In the genomic region with DNA sequence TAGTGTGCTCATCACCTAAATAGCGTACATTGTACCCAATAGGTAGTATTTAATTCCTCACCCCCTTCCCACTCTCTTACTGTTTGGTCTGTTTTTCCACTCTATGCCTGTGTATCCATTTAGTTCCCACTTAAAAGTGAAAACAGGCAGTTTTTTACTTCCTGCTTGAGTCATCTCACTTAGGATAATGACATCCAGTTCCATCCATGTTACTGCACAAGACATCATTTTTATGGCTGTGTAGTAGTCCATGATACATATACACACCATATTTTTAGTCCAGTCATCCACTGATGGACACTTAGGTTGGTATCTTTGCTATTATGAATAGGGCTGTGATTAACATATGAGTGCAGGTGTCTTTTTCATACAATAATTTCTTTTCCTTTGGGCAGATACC, we compare ENCODE assay signal across 16 cellular contexts. TPM values are rescaled to one million over a fixed set of nuclear protein-coding genes. Genes with fewer than 3 reads are reported as not detected.
A peak's percentile ranks its signal among the peaks of the same experiment; 100 is the strongest.
DNase-seq lines count a peak whose midpoint lies in the region; ATAC-seq and TF ChIP-seq lines count a peak whose summit lies in the region.
"Had no signal": no experiment of that assay in that cellular context is flagged by ENCODE, and none has a peak within 500 bp of the region (broad histone marks: within the 10 kb centered on the region; RNA-seq: fewer than 3 reads in every experiment).

No MANE protein-coding gene starts in this region.

- H2AFZ ChIP-seq in SU-DHL-6 (ENCODE audit: low read depth, low read length, severe bottlenecking): no peak overlapping the region
- H2AFZ ChIP-seq: parathyroid adenoma had no signal

- intact Hi-C loops in activated naive CD4-positive, alpha-beta T cell treated with anti-CD3 and anti-CD28 coated beads for 36 hours (cut with micrococcal nuclease): loop anchor here (5.0 kb wide), 1 partner anchor 1389 kb away; no protein-coding TSS in a partner anchor
- intact Hi-C loops in tibial artery (cut with DNase I; ENCODE audit: low total_unique reads): no loop called here

- H3K27me3 ChIP-seq in SU-DHL-6 (ENCODE audit: low read length): no peaks in the 10 kb centered on the region
- no peaks in the 10 kb centered on the region for H3K27me3 ChIP-seq in tibial artery

- CTCF ChIA-PET in activated naive CD4-positive, alpha-beta T cell treated with anti-CD3 and anti-CD28 coated beads for 36 hours (lab: Charles Lee): no interaction called here

- H3K9me3 Mint-ChIP-seq in activated naive CD4-positive, alpha-beta T cell treated with anti-CD3 and anti-CD28 coated beads for 36 hours: no peaks in the 10 kb centered on the region

- peaks cover 48% of the 10 kb centered on the region for H3F3A ChIP-seq in SU-DHL-6 (ENCODE audit: insufficient read depth)

- ATAC-seq in HG03039 (IDR thresholded peaks at IDR 0.05; ENCODE audit: unreplicated experiment): no peak
- ATAC-seq: SK-N-SH treated with all-trans-retinoic acid at 6 μM for 48 hours had no signal

- no peak overlapping the region for H3K4me3 ChIP-seq in SU-DHL-6 (ENCODE audit: insufficient read depth, low read length, poor library complexity, severe bottlenecking)
- H3K4me3 ChIP-seq in tibial artery: no peak overlapping the region

- peaks cover 82% of the 10 kb centered on the region for H3K4me1 Mint-ChIP-seq in activated naive CD4-positive, alpha-beta T cell treated with anti-CD3 and anti-CD28 coated beads for 36 hours (ENCODE audit: low read depth)

- H3K9me2 ChIP-seq in SU-DHL-6 (replicated peaks; ENCODE audit: insufficient read depth, low read length): no peaks in the 10 kb centered on the region

- DNase-seq in activated naive CD4-positive, alpha-beta T cell treated with anti-CD3 and anti-CD28 coated beads for 36 hours: no peak
- no peak for DNase-seq in activated naive CD4-positive, alpha-beta T cell treated with anti-CD3 and anti-CD28 coated beads, Interleukin-2, amount 50 U/mL, for 16 hours
- no peak for DNase-seq in epithelial cell of prostate (ENCODE audit: low read depth, low spot score)
- DNase-seq in tibial artery: no peak
- DNase-seq in NCI-H2171 treated with DMSO at 0.1 percent for 48 hours (lab: John Stamatoyannopoulos, UW): no peak
- no peak for DNase-seq in hippocampal formation (lab: John Stamatoyannopoulos, UW)
- DNase-seq: activated CD8-positive, alpha-beta memory T cell treated with anti-CD3 and anti-CD28 coated beads, Interleukin-2, amount 50 U/mL, for 48 hours; DMS79; NCI-H1105; NCI-H2227 treated with DMSO at 0.1 percent for 48 hours had no signal

- H3K79me2 ChIP-seq in SU-DHL-6 (ENCODE audit: insufficient read depth, low read length): peaks cover 100% of the 10 kb centered on the region

- no peak for TF ChIP-seq CTCF in SU-DHL-6 (IDR thresholded peaks at IDR 0.05; ENCODE audit: insufficient read depth, low read length, poor library complexity, severe bottlenecking)
- TF ChIP-seq CTCF in tibial artery (IDR thresholded peaks at IDR 0.05): no peak

- no peaks in the 10 kb centered on the region for H3K9me3 ChIP-seq in SU-DHL-6 (ENCODE audit: insufficient read depth, low read length)
- H3K9me3 ChIP-seq in tibial artery: no peaks in the 10 kb centered on the region

- no peak overlapping the region for H3K4me3 Mint-ChIP-seq in activated naive CD4-positive, alpha-beta T cell treated with anti-CD3 and anti-CD28 coated beads for 36 hours
- H3K4me3 Mint-ChIP-seq: mesothelial cell of epicardium had no signal

- H3K4me2 ChIP-seq in SU-DHL-6 (ENCODE audit: low read depth, low read length, poor library complexity, severe bottlenecking): peak overlapping the region; percentile 75

- peaks cover 0 to 89% (median 19%) of the 10 kb centered on the region in 4 donors for H3K4me1 ChIP-seq in tibial artery
- H3K4me1 ChIP-seq: parathyroid adenoma had no signal

- peaks cover 54% of the 10 kb centered on the region for H3K36me3 ChIP-seq in SU-DHL-6 (ENCODE audit: low read length)
- H3K36me3 ChIP-seq in tibial artery: peaks cover 6 to 11% (median 10%) of the 10 kb centered on the region in 3 donors

- H4K20me1 ChIP-seq in SU-DHL-6 (ENCODE audit: low read depth, low read length): peaks cover 93% of the 10 kb centered on the region

- no peaks in the 10 kb centered on the region for H3K27me3 Mint-ChIP-seq in activated naive CD4-positive, alpha-beta T cell treated with anti-CD3 and anti-CD28 coated beads for 36 hours (ENCODE audit: low read depth)

- peaks cover 8% of the 10 kb centered on the region for H3K36me3 Mint-ChIP-seq in activated naive CD4-positive, alpha-beta T cell treated with anti-CD3 and anti-CD28 coated beads for 36 hours (ENCODE audit: low read depth)

- peak overlapping the region; percentile 63 for H3K27ac Mint-ChIP-seq in activated naive CD4-positive, alpha-beta T cell treated with anti-CD3 and anti-CD28 coated beads for 36 hours
- H3K27ac Mint-ChIP-seq: mesothelial cell of epicardium had no signal

- no peak overlapping the region for H3K9ac ChIP-seq in SU-DHL-6 (ENCODE audit: low read length)
- H3K9ac ChIP-seq: parathyroid adenoma had no signal

- H3K27ac ChIP-seq in SU-DHL-6 (ENCODE audit: low read depth, low read length) (no peak overlapping the region; the same call in 1 of the 2 replicates), epithelial cell of prostate (peak overlapping the region; percentile 83), tibial artery (peak overlapping the region; percentile 43 to 47)
- H3K27ac ChIP-seq: parathyroid adenoma, VCaP had no signal

RNA-seq across cellular contexts. Expression of gene STK17A, which starts 10.1 kb away (rescaled TPM):
- 10 to 100 TPM; 48.9 to 52.8 TPM for total RNA-seq in activated naive CD4-positive, alpha-beta T cell treated with anti-CD3 and anti-CD28 coated beads for 36 hours
